ENCODE assay signal across 19 cellular contexts in the genomic region with DNA sequence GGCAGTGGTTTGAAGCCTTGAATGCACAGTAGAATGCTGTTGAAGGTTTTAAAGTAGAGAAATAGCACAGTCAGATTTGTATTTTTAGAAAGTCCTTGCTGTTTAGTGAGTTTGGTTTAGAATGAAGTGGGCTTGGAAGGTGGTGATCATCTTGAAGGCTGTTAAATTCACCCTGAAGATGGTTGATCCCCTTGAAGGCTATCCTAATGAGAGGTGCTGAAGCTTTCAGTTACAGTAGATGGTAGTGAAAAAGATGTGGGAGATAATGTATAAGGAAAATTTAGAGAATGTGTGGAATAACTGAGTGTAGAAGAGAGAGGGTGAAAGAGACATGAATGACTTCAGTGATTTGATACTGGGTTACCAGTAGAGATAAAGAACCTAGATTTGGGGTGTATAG. TPM values are rescaled to one million over a fixed set of nuclear protein-coding genes. Genes with fewer than 3 reads are reported as not detected.
DNase-seq lines count a peak whose midpoint lies in the region; ATAC-seq, FAIRE-seq and TF ChIP-seq lines count a peak whose summit lies in the region.
"Had no signal": no experiment of that assay in that cellular context is flagged by ENCODE, and none has a peak within 500 bp of the region (broad histone marks: within the 10 kb centered on the region; RNA-seq: fewer than 3 reads in every experiment).

No MANE protein-coding gene starts in this region.

- peaks cover 2% of the 10 kb centered on the region for H3K79me2 ChIP-seq in GM12878 (ENCODE audit: control insufficient read depth, insufficient read depth, low read length)

- no peak for TF ChIP-seq RAD21 in GM12878 (IDR thresholded peaks at IDR 0.05; ENCODE audit: insufficient read depth, low read depth, low read length)

- POLR2A ChIA-PET in HEK293 (lab: Yijun Ruan, JAX) (no interaction called here), GM12878 (lab: Charles Lee) (interaction anchor here (0.6 to 1.2 kb wide), 2 partner anchors 15 to 16 kb away, joined by 3 to 4 read pairs; no protein-coding TSS in a partner anchor)

- intact Hi-C loops in GM12878 (cut with micrococcal nuclease; ENCODE audit: unreplicated experiment) (no loop called here), psoas muscle (cut with DNase I) (no loop called here), colonic mucosa (cut with DNase I) (no loop called here), adrenal gland (cut with DNase I) (no loop called here)

- no peak overlapping the region for H2AFZ ChIP-seq in GM12878 (ENCODE audit: control insufficient read depth, low read depth, low read length)

- H3K4me1 ChIP-seq in HEK293 (ENCODE audit: control insufficient read depth, insufficient read depth, low read length) (no peaks in the 10 kb centered on the region), GM12878 (ENCODE audit: control insufficient read depth, insufficient read depth, low read length) (no peaks in the 10 kb centered on the region), psoas muscle (peaks cover 22% of the 10 kb centered on the region), colonic mucosa (no peaks in the 10 kb centered on the region), adrenal gland (replicated peaks in 1 of 2) (no peaks in the 10 kb centered on the region)
- H3K4me1 ChIP-seq: A549 had no signal

- FAIRE-seq in GM12878 (lab: Jason Lieb, UNC) = no peak
- FAIRE-seq: A549, H1 had no signal

- H3K9me3 Mint-ChIP-seq in activated naive CD4-positive, alpha-beta T cell treated with anti-CD3 and anti-CD28 coated beads, Interleukin-2, amount 10 ng/mL, durations not matched to agents 7 days and 5 days = no peaks in the 10 kb centered on the region

- RAD21 ChIA-PET in GM12878 (lab: Charles Lee; ENCODE audit: unreplicated experiment) = no interaction called here

- no peak for TF ChIP-seq EP300 in GM12878 (IDR thresholded peaks at IDR 0.05; ENCODE audit: borderline replicate concordance in 1 of 2, control insufficient read depth in 1 of 2, low read depth in 2 of 2, low read length in 2 of 2)

- ATAC-seq in GM12878 (no peak), psoas muscle (peak in 1 of 4 donors; percentile 5), omental fat pad (ENCODE audit: low FRiP score) (no peak)
- ATAC-seq: A549 had no signal

- SMC1A ChIA-PET in GM12878 (lab: Charles Lee; ENCODE audit: uncharacterized antibody, unreplicated experiment) = interaction anchor here (1.2 kb wide), 1 partner anchor 11 kb away, joined by 3 read pairs; no protein-coding TSS in a partner anchor

- H3K9me3 ChIP-seq in HEK293 (ENCODE audit: control insufficient read depth, insufficient read depth, low read depth, low read length) (no peaks in the 10 kb centered on the region), GM12878 (replicated peaks; ENCODE audit: control insufficient read depth, insufficient read depth, low read length) (no peaks in the 10 kb centered on the region; the same call in 1 of the 3 replicates), psoas muscle (no peaks in the 10 kb centered on the region), colonic mucosa (no peaks in the 10 kb centered on the region), adrenal gland (replicated peaks in 1 of 3) (no peaks in the 10 kb centered on the region)
- H3K9me3 ChIP-seq: A549 had no signal

- peaks cover 51% of the 10 kb centered on the region for H3K36me3 Mint-ChIP-seq in activated naive CD4-positive, alpha-beta T cell treated with anti-CD3 and anti-CD28 coated beads, Interleukin-2, amount 10 ng/mL, durations not matched to agents 7 days and 5 days

- TF ChIP-seq POLR2A in GM12878 (IDR thresholded peaks at IDR 0.05; ENCODE audit: low read depth, low read length) = no peak
- TF ChIP-seq POLR2A in adrenal gland (IDR thresholded peaks at IDR 0.05) = no peak

- H3K4me3 ChIP-seq in HEK293 (ENCODE audit: low read depth, low read length) (no peak overlapping the region), GM12878 (no peak overlapping the region), psoas muscle (no peak overlapping the region), colonic mucosa (no peak overlapping the region), adrenal gland (no peak overlapping the region)
- H3K4me3 ChIP-seq: A549, BLaER1 had no signal

- H3K4me3 Mint-ChIP-seq in activated naive CD4-positive, alpha-beta T cell treated with anti-CD3 and anti-CD28 coated beads, Interleukin-2, amount 10 ng/mL, durations not matched to agents 7 days and 5 days = no peak overlapping the region

- H3K27ac Mint-ChIP-seq in activated naive CD4-positive, alpha-beta T cell treated with anti-CD3 and anti-CD28 coated beads, Interleukin-2, amount 10 ng/mL, durations not matched to agents 7 days and 5 days = peak overlapping the region; percentile 37

- in situ Hi-C loops in GM12878 (cut with MboI) = no loop called here

- H4K20me1 ChIP-seq in GM12878 (ENCODE audit: control insufficient read depth, insufficient read depth) = no peaks in the 10 kb centered on the region; the same call in 1 of the 2 replicates

- H3K4me2 ChIP-seq in GM12878 (ENCODE audit: control insufficient read depth, insufficient read depth) = no peak overlapping the region
- H3K4me2 ChIP-seq: A549, BLaER1 had no signal

- DNase-seq in activated naive CD4-positive, alpha-beta T cell treated with anti-CD3 and anti-CD28 coated beads, Interleukin-2, amount 10 ng/mL, durations not matched to agents 7 days and 5 days = no peak
- no peak for DNase-seq in activated naive CD4-positive, alpha-beta T cell (lab: John Stamatoyannopoulos, UW)
- DNase-seq in GM12878 (ENCODE audit: low read depth, low spot score) (no peak), psoas muscle (no peak), omental fat pad (ENCODE audit: low spot score) (no peak), colonic mucosa (no peak), adrenal gland (no peak)
- DNase-seq: DMS79; KBM-7; NCI-H1105 treated with DMSO at 0.1 percent for 48 hours; NCI-H1694 treated with DMSO at 0.1 percent for 48 hours; NCI-H510A; NCI-H748 treated with DMSO at 0.1 percent for 48 hours; NK-92 treated with Interleukin-12 subunit alpha and Interleukin-12 subunit beta, amount 100 ng/mL, for 24 hours; Right ventricle myocardium superior had no signal

- H3K36me3 ChIP-seq in HEK293 (ENCODE audit: control insufficient read depth in 2 of 2, insufficient read depth in 1 of 2, low read length in 2 of 2) = peaks cover 49 to 60% of the 10 kb centered on the region in 2 experiments
- peaks cover 0 to 50% of the 10 kb centered on the region in 2 experiments; a peak in 3 of 4 replicates for H3K36me3 ChIP-seq in GM12878 (ENCODE audit: control insufficient read depth in 2 of 2, insufficient read depth in 2 of 2, low read length in 1 of 2)
- peaks cover 0 to 36% of the 10 kb centered on the region in 2 donors for H3K36me3 ChIP-seq in psoas muscle (ENCODE audit: insufficient read depth in 1 of 2, low read depth in 1 of 2)
- no peaks in the 10 kb centered on the region for H3K36me3 ChIP-seq in colonic mucosa
- peaks cover 0 to 34% of the 10 kb centered on the region in 2 donors for H3K36me3 ChIP-seq in adrenal gland (replicated peaks in 1 of 2)

- H3K27me3 ChIP-seq in GM12878 (replicated peaks in 1 of 2; ENCODE audit: control insufficient read depth in 2 of 2, insufficient read depth in 2 of 2, low read length in 1 of 2) (no peaks in the 10 kb centered on the region), psoas muscle (ENCODE audit: insufficient read depth in 3 of 3, low read length in 2 of 3) (no peaks in the 10 kb centered on the region), colonic mucosa (no peaks in the 10 kb centered on the region), adrenal gland (no peaks in the 10 kb centered on the region)
- H3K27me3 ChIP-seq: BLaER1 had no signal

- BruUV-seq in GM12878 (replicated peaks; lab: Mats Ljungman, UMichigan) = TSS peak; percentile 18

- H3K27ac ChIP-seq in HEK293 (ENCODE audit: extremely low read depth, low read depth, low read length) (no peak overlapping the region), GM12878 (ENCODE audit: control insufficient read depth, insufficient read depth) (no peak overlapping the region), psoas muscle (peak overlapping the region; percentile 19), colonic mucosa (no peak overlapping the region), adrenal gland (no peak overlapping the region)
- H3K27ac ChIP-seq: A549, BLaER1 had no signal

- CTCF ChIA-PET in activated naive CD4-positive, alpha-beta T cell treated with anti-CD3 and anti-CD28 coated beads, Interleukin-2, amount 10 ng/mL, durations not matched to agents 7 days and 5 days (lab: Charles Lee) = no interaction called here
- CTCF ChIA-PET in HEK293 (lab: Yijun Ruan, JAX) (no interaction called here), GM12878 (lab: Yijun Ruan, JAX) (interaction anchor here (0.7 to 1.3 kb wide), 3 partner anchors 12 to 50 kb away, joined by 3 to 5 read pairs (median 4); no protein-coding TSS in a partner anchor)

- TF ChIP-seq CTCF in HEK293 (tag by site-specific recombination; IDR thresholded peaks at IDR 0.05) (no peak), GM12878 (IDR thresholded peaks at IDR 0.05 in 2 of 3, conservative IDR thresholded peaks at IDR 0.05 in 1 of 3; ENCODE audit: control insufficient read depth in 2 of 3, extremely low read depth in 1 of 3, insufficient read depth in 1 of 3, low read depth in 3 of 3, low read length in 3 of 3) (no peak), psoas muscle (IDR thresholded peaks at IDR 0.05) (no peak), omental fat pad (IDR thresholded peaks at IDR 0.05) (no peak), colonic mucosa (IDR thresholded peaks at IDR 0.05) (no peak), adrenal gland (IDR thresholded peaks at IDR 0.05) (no peak)

- no peak overlapping the region for H3K9ac ChIP-seq in GM12878 (ENCODE audit: control insufficient read depth, insufficient read depth, low read length)
- no peak overlapping the region for H3K9ac ChIP-seq in colonic mucosa (ENCODE audit: low read depth in 2 of 2, low read length in 2 of 2)
- H3K9ac ChIP-seq: BLaER1 had no signal

- no peaks in the 10 kb centered on the region for H3K27me3 Mint-ChIP-seq in activated naive CD4-positive, alpha-beta T cell treated with anti-CD3 and anti-CD28 coated beads, Interleukin-2, amount 10 ng/mL, durations not matched to agents 7 days and 5 days

- peaks cover 7% of the 10 kb centered on the region for H3K4me1 Mint-ChIP-seq in activated naive CD4-positive, alpha-beta T cell treated with anti-CD3 and anti-CD28 coated beads, Interleukin-2, amount 10 ng/mL, durations not matched to agents 7 days and 5 days

RNA-seq across cellular contexts. Expression of a gene that starts 16.0 kb away (rescaled TPM):
- total RNA-seq in GM12878 (2013; cell fraction: nucleolus; rRNA removed) = 509 and 520 TPM in 2 replicates
- total RNA-seq in GM12878 (2014; rRNA removed) (62.6 and 71.8 TPM in 2 replicates), GM12878 (2014; rRNA removed; fragmentation: Illumina TruSeq; extraction: Trizol) (73.9 and 80.3 TPM in 2 replicates), GM12878 (2021) (61.8 and 66.2 TPM in 2 replicates), psoas muscle (10 to 100 TPM; 24.4 to 43.2 (median 29.0) TPM), omental fat pad (10 to 100 TPM; 49.2 to 90.2 (median 76.6) TPM), colonic mucosa (10 to 100 TPM; 46.6 to 62.4 TPM), adrenal gland (10 to 100 TPM; 18.7 to 70.5 (median 53.1) TPM)
- polyA plus RNA-seq in GM12878 (2011; ENCODE audit: low read depth) = 21.7 TPM
- polyA plus RNA-seq in GM12878 (2011; rRNA removed) (100 and 135 TPM in 2 replicates), GM12878 (2014; fragmentation: Illumina TruSeq; extraction: Trizol) (64.3 and 93.6 TPM in 2 replicates), GM12878 (2014; fragmentation: Nextera tagmentation; extraction: Ambion mirVana) (10 to 100 TPM; 19.5 to 25.7 TPM), GM12878 (2014; rRNA removed) (39.9 and 46.2 TPM in 2 replicates), GM12878 (2016; fragmentation: Nextera tagmentation; extraction: Ambion mirVana) (10 to 100 TPM; 51.9 to 55.3 TPM), psoas muscle (10 to 100 TPM in 1 of 3 donors, 1 to 10 TPM in 2; 9.4 to 16.8 (median 9.7) TPM), adrenal gland (10 to 100 TPM; 31.2 to 42.3 (median 36.0) TPM)
- polyA plus RNA-seq in GM12878 (2011; cell fraction: cytosol; rRNA removed) = 48.4 and 48.9 TPM in 2 replicates
- 71.4 and 81.2 TPM in 2 replicates for polyA plus RNA-seq in GM12878 (2011; cell fraction: nucleus; rRNA removed)
- 40.1 and 44.3 TPM in 2 replicates for polyA plus RNA-seq in GM12878 (2012)
- polyA minus RNA-seq in GM12878 (2011; rRNA and poly(A)+ RNA removed) = 106 and 123 TPM in 2 replicates
- 31.1 and 36.1 TPM in 2 replicates for polyA minus RNA-seq in GM12878 (2011; cell fraction: cytosol; rRNA and poly(A)+ RNA removed)
- polyA minus RNA-seq in GM12878 (2011; cell fraction: nucleus; rRNA and poly(A)+ RNA removed) = 66.0 and 128 TPM in 2 replicates
